8 cellular contexts compared by ENCODE assay signal in genomic region chr12:108732489-108732888, GRCh38. TPM values are rescaled to one million over a fixed set of nuclear protein-coding genes. Genes with fewer than 3 reads are reported as not detected.
DNase-seq lines count a peak whose midpoint lies in the region; ATAC-seq and TF ChIP-seq lines count a peak whose summit lies in the region.

No MANE protein-coding gene starts in this region.

- H3K9me3 ChIP-seq in left ventricle myocardium inferior (replicated peaks): no peaks in the 10 kb centered on the region
- H3K9me3 ChIP-seq in breast epithelium: no peaks in the 10 kb centered on the region
- no peaks in the 10 kb centered on the region for H3K9me3 ChIP-seq in mesodermal cell (ENCODE audit: control insufficient read depth, low read length)
- H3K9me3 ChIP-seq in uterus: no peaks in the 10 kb centered on the region

- H3K36me3 ChIP-seq in left ventricle myocardium inferior (no peaks in the 10 kb centered on the region), breast epithelium (no peaks in the 10 kb centered on the region), mesodermal cell (ENCODE audit: control insufficient read depth, insufficient read depth, low read length) (peaks cover 8% of the 10 kb centered on the region), uterus (no peaks in the 10 kb centered on the region)

- 81 to 85% methylated on average over 4 of the region's 6 CpGs for WGBS in mesodermal cell (ENCODE audit: insufficient coverage in 2 of 2), 2 experiments

- H3K27me3 ChIP-seq in left ventricle myocardium inferior (ENCODE audit: low read depth) (no peaks in the 10 kb centered on the region), breast epithelium (no peaks in the 10 kb centered on the region), uterus (no peaks in the 10 kb centered on the region)

- TF ChIP-seq POLR2A in breast epithelium (IDR thresholded peaks at IDR 0.05) (no peak), uterus (IDR thresholded peaks at IDR 0.05) (no peak)

- intact Hi-C loops in left ventricle myocardium inferior (cut with micrococcal nuclease) (loop anchor here (10.0 kb wide), 1 partner anchor 68 kb away; no protein-coding TSS in a partner anchor), Right ventricle myocardium superior (cut with DNase I) (loop anchor here (5.0 kb wide), 1 partner anchor 40 kb away; no protein-coding TSS in a partner anchor), breast epithelium (cut with DNase I; ENCODE audit: low total_unique reads) (loop anchor here (2.0 kb wide), 1 partner anchor 74 kb away; no protein-coding TSS in a partner anchor), uterus (cut with DNase I; ENCODE audit: low total_unique reads) (loop anchor here (10.0 kb wide), 2 partner anchors 68 to 72 kb away; no protein-coding TSS in a partner anchor)

- ATAC-seq in Right ventricle myocardium superior (ENCODE audit: poor library complexity) (no peak), GM21447 (IDR thresholded peaks at IDR 0.05; ENCODE audit: unreplicated experiment) (no peak)

- H3K27ac ChIP-seq in left ventricle myocardium inferior (replicated peaks): peak overlapping the region; percentile 97
- H3K27ac ChIP-seq in breast epithelium: peak overlapping the region; percentile 97 to 98
- H3K27ac ChIP-seq in mesodermal cell (ENCODE audit: low read depth, low read length, severe bottlenecking): peak overlapping the region; percentile 95
- peak overlapping the region; percentile 96 to 98 for H3K27ac ChIP-seq in uterus

- DNase-seq in left ventricle myocardium inferior (no peak), Right ventricle myocardium superior (no peak), breast epithelium (ENCODE audit: low spot score in 2 of 2) (no peak), uterus (no peak), SW480 (ENCODE audit: low spot score) (no peak), amniotic stem cell (lab: John Stamatoyannopoulos, UW) (no peak)

- peaks cover 46% of the 10 kb centered on the region for H3K4me1 ChIP-seq in left ventricle myocardium inferior
- no peaks in the 10 kb centered on the region for H3K4me1 ChIP-seq in breast epithelium
- peaks cover 9% of the 10 kb centered on the region for H3K4me1 ChIP-seq in mesodermal cell (ENCODE audit: control insufficient read depth, insufficient read depth, low read length, poor library complexity, severe bottlenecking)
- H3K4me1 ChIP-seq in uterus: no peaks in the 10 kb centered on the region

- peak overlapping the region; percentile 90 for H3K4me3 ChIP-seq in left ventricle myocardium inferior
- peak overlapping the region; percentile 83 to 92 (median 89) for H3K4me3 ChIP-seq in breast epithelium
- H3K4me3 ChIP-seq in mesodermal cell (ENCODE audit: extremely low read depth, insufficient read depth, low read length, poor library complexity, severe bottlenecking): peak overlapping the region; percentile 99
- H3K4me3 ChIP-seq in uterus: peak overlapping the region; percentile 64 to 87

- TF ChIP-seq CTCF in left ventricle myocardium inferior (IDR thresholded peaks at IDR 0.05; ENCODE audit: borderline replicate concordance) (no peak), breast epithelium (IDR thresholded peaks at IDR 0.05) (no peak), uterus (IDR thresholded peaks at IDR 0.05) (no peak)

RNA-seq across cellular contexts. Expression of gene CORO1C, which starts 1.2 kb away (rescaled TPM):
- total RNA-seq in left ventricle myocardium inferior: 59.6 TPM
- 69.1 TPM for total RNA-seq in Right ventricle myocardium superior
- 100 to 1,000 TPM; 121 to 155 (median 149) TPM for total RNA-seq in breast epithelium
- 168 TPM for polyA plus RNA-seq in mesodermal cell (2013, experiment 1 of 2)
- polyA plus RNA-seq in mesodermal cell (2013, experiment 2 of 2): 149 TPM
- total RNA-seq in uterus: 100 to 1,000 TPM; 129 to 357 (median 235) TPM
